In the genomic region with DNA sequence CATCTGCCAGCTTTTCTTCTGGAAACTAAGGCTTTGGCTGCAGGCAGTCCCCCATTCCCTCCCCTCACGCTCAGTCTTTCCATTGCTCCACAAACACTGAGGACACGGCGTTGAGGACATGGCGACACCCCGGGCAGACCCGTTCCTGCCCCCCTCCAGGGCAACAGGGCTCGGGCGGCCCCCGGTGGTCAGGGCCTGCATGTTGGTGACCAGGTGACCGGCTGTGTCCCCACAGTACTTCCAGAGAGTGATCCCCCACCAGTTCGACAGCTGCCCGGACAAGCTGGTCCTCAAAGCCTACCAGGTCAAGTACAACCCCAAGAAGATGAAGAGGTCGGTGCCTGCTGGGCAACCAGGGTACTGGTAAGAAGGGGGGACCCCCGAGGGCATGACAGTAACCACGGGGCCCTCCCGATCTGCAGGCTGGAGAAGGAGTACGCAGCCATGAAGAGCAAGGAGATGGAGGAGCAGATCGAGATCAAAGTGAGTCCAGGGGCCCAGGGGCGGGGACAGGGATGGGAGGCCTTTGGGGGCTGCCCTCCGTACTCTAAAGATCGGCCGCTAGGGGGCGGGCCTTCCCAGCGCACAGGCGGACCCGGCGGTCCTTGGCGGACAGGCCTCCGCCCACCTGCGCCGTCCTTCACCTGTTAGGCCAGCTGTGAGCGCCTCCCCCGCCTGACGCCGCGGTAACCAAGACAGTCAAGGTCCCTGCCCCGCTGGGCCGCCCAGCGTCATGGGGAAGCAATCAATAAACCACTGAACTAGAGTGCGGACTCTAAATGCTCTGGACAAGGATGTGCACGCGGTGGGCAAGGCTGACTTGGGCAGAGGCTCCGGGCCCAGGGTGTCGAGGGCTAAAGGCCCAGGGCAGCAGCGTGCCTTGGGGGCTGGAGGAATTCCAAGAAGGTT, we compare ENCODE assay signal across 1 cellular context.
TF ChIP-seq lines count a peak whose summit lies in the region.

No MANE protein-coding gene starts in this region.

TF ChIP-seq in HEK293, 187 proteins besides CTCF, POLR2A, EP300 and RAD21 (continued from another document):
- TF ChIP-seq, protein P1, sequence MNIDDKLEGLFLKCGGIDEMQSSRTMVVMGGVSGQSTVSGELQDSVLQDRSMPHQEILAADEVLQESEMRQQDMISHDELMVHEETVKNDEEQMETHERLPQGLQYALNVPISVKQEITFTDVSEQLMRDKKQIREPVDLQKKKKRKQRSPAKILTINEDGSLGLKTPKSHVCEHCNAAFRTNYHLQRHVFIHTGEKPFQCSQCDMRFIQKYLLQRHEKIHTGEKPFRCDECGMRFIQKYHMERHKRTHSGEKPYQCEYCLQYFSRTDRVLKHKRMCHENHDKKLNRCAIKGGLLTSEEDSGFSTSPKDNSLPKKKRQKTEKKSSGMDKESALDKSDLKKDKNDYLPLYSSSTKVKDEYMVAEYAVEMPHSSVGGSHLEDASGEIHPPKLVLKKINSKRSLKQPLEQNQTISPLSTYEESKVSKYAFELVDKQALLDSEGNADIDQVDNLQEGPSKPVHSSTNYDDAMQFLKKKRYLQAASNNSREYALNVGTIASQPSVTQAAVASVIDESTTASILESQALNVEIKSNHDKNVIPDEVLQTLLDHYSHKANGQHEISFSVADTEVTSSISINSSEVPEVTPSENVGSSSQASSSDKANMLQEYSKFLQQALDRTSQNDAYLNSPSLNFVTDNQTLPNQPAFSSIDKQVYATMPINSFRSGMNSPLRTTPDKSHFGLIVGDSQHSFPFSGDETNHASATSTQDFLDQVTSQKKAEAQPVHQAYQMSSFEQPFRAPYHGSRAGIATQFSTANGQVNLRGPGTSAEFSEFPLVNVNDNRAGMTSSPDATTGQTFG (tag by site-specific recombination; IDR thresholded peaks at IDR 0.05; ENCODE audit: borderline replicate concordance), result no peak
- peak; percentile 99 for TF ChIP-seq ZNF10 (tag by site-specific recombination; IDR thresholded peaks at IDR 0.05)
- no peak for TF ChIP-seq ZFP37 (tag by site-specific recombination; IDR thresholded peaks at IDR 0.05)
- no peak for TF ChIP-seq ZNF670 (tag by site-specific recombination; IDR thresholded peaks at IDR 0.05; ENCODE audit: low read depth)
- TF ChIP-seq, protein P2, sequence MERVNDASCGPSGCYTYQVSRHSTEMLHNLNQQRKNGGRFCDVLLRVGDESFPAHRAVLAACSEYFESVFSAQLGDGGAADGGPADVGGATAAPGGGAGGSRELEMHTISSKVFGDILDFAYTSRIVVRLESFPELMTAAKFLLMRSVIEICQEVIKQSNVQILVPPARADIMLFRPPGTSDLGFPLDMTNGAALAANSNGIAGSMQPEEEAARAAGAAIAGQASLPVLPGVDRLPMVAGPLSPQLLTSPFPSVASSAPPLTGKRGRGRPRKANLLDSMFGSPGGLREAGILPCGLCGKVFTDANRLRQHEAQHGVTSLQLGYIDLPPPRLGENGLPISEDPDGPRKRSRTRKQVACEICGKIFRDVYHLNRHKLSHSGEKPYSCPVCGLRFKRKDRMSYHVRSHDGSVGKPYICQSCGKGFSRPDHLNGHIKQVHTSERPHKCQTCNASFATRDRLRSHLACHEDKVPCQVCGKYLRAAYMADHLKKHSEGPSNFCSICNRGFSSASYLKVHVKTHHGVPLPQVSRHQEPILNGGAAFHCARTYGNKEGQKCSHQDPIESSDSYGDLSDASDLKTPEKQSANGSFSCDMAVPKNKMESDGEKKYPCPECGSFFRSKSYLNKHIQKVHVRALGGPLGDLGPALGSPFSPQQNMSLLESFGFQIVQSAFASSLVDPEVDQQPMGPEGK (tag by site-specific recombination; IDR thresholded peaks at IDR 0.05), result peak; percentile 91
- TF ChIP-seq ZNF214 (tag by site-specific recombination; IDR thresholded peaks at IDR 0.05; ENCODE audit: borderline replicate concordance), result no peak
- TF ChIP-seq, protein P3, sequence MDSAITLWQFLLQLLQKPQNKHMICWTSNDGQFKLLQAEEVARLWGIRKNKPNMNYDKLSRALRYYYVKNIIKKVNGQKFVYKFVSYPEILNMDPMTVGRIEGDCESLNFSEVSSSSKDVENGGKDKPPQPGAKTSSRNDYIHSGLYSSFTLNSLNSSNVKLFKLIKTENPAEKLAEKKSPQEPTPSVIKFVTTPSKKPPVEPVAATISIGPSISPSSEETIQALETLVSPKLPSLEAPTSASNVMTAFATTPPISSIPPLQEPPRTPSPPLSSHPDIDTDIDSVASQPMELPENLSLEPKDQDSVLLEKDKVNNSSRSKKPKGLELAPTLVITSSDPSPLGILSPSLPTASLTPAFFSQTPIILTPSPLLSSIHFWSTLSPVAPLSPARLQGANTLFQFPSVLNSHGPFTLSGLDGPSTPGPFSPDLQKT (IDR thresholded peaks at IDR 0.05; ENCODE audit: borderline replicate concordance, low read depth, low read length), result no peak
